Comparison of ENCODE assay signal across 20 cellular contexts in genomic region chr15:77516076-77516475, GRCh38.
"Had no signal": no experiment of that assay in that cellular context is flagged by ENCODE, and none has a peak within 500 bp of the region (broad histone marks: within the 10 kb centered on the region; RNA-seq: fewer than 3 reads in every experiment).

No MANE protein-coding gene starts in this region.

- H3K4me1 Mint-ChIP-seq: activated CD4-positive, alpha-beta T cell treated with anti-CD3 and anti-CD28 coated beads for 36 hours; activated naive CD4-positive, alpha-beta T cell treated with anti-CD3 and anti-CD28 coated beads, Interleukin-2, amount 50 U/mL, for 24 hours; nephron had no signal

- H3K27me3 Mint-ChIP-seq: activated CD4-positive, alpha-beta T cell treated with anti-CD3 and anti-CD28 coated beads for 36 hours; activated CD8-positive, alpha-beta T cell treated with anti-CD3 and anti-CD28 coated beads for 36 hours; activated naive CD4-positive, alpha-beta T cell treated with anti-CD3 and anti-CD28 coated beads, Interleukin-2, amount 50 U/mL, for 24 hours had no signal

- H3K36me3 Mint-ChIP-seq: activated naive CD4-positive, alpha-beta T cell treated with anti-CD3 and anti-CD28 coated beads, Interleukin-2, amount 50 U/mL, for 24 hours had no signal

- H3K4me3 Mint-ChIP-seq: activated CD4-positive, alpha-beta T cell treated with anti-CD3 and anti-CD28 coated beads for 36 hours; activated CD8-positive, alpha-beta T cell treated with anti-CD3 and anti-CD28 coated beads for 36 hours; activated naive CD4-positive, alpha-beta T cell treated with anti-CD3 and anti-CD28 coated beads, Interleukin-2, amount 50 U/mL, for 24 hours; nephron; T-helper 17 cell had no signal

- H3K27ac ChIP-seq: body of pancreas, colonic mucosa, esophagus squamous epithelium, foreskin keratinocyte, psoas muscle, right lobe of liver, stomach, thoracic aorta, upper lobe of right lung had no signal

- H3K27ac Mint-ChIP-seq: activated CD4-positive, alpha-beta T cell treated with anti-CD3 and anti-CD28 coated beads for 36 hours; activated CD8-positive, alpha-beta T cell treated with anti-CD3 and anti-CD28 coated beads for 36 hours; activated naive CD4-positive, alpha-beta T cell treated with anti-CD3 and anti-CD28 coated beads, Interleukin-2, amount 50 U/mL, for 24 hours; nephron; T-helper 17 cell had no signal

- H3K9me3 Mint-ChIP-seq: activated CD8-positive, alpha-beta T cell treated with anti-CD3 and anti-CD28 coated beads for 36 hours; activated naive CD4-positive, alpha-beta T cell treated with anti-CD3 and anti-CD28 coated beads, Interleukin-2, amount 50 U/mL, for 24 hours; nephron had no signal

- DNase-seq: activated CD4-positive, alpha-beta T cell treated with anti-CD3 and anti-CD28 coated beads for 36 hours; activated CD8-positive, alpha-beta memory T cell treated with anti-CD3 and anti-CD28 coated beads, Interleukin-2, amount 50 U/mL, for 4 hours; activated CD8-positive, alpha-beta T cell treated with anti-CD3 and anti-CD28 coated beads for 36 hours; activated T-cell treated with anti-CD3 and anti-CD28 coated beads, Interleukin-2, amount 50 U/mL, for 48 hours; amniotic stem cell; central memory CD4-positive, alpha-beta T cell; colonic mucosa; esophagus squamous epithelium; foreskin keratinocyte; kidney glomerular epithelial cell; right lobe of liver; stimulated activated CD4-positive, alpha-beta T cell treated with anti-CD3 and anti-CD28 coated beads, Interleukin-1b, Interleukin-23, amount 100 ng/mL, for 48 hours; stomach; T-helper 17 cell had no signal

- H3K4me3 ChIP-seq: body of pancreas, colonic mucosa, esophagus squamous epithelium, psoas muscle, right lobe of liver, stomach, thoracic aorta, upper lobe of right lung had no signal

- ATAC-seq: activated CD4-positive, alpha-beta T cell treated with anti-CD3 and anti-CD28 coated beads for 36 hours; activated CD8-positive, alpha-beta T cell treated with anti-CD3 and anti-CD28 coated beads for 36 hours; body of pancreas; foreskin keratinocyte; psoas muscle; right lobe of liver; T-helper 17 cell had no signal
